In genomic region chr3:49879721-49880120, GRCh38 we compare ENCODE assay signal across 28 cellular contexts. TPM values are rescaled to one million over a fixed set of nuclear protein-coding genes. Genes with fewer than 3 reads are reported as not detected.
"Had no signal": no experiment of that assay in that cellular context is flagged by ENCODE, and none has a peak within 500 bp of the region (broad histone marks: within the 10 kb centered on the region; RNA-seq: fewer than 3 reads in every experiment).

No MANE protein-coding gene starts in this region.

- H3K27me3 Mint-ChIP-seq: dendritic cell treated with granulocyte-macrophage colony-stimulating factor and Interleukin-4, amounts not matched to agents 40 ng/mL and 50 ng/mL, for 4 days had no signal

- H3K4me3 Mint-ChIP-seq: dendritic cell treated with granulocyte-macrophage colony-stimulating factor and Interleukin-4, amounts not matched to agents 40 ng/mL and 50 ng/mL, for 4 days; effector memory CD8-positive, alpha-beta T cell; immature natural killer cell; memory B cell; mesothelial cell of epicardium; natural killer cell had no signal

- H3K27ac Mint-ChIP-seq: dendritic cell treated with granulocyte-macrophage colony-stimulating factor and Interleukin-4, amounts not matched to agents 40 ng/mL and 50 ng/mL, for 4 days; effector memory CD8-positive, alpha-beta T cell; immature natural killer cell; memory B cell; mesothelial cell of epicardium; natural killer cell had no signal

- DNase-seq: effector memory CD8-positive, alpha-beta T cell; gastrocnemius medialis; immature natural killer cell; left lung; lower lobe of right lung; natural killer cell; psoas muscle; retina; sigmoid colon; stimulated activated CD4-positive, alpha-beta T cell treated with anti-CD3 and anti-CD28 coated beads, Interleukin-12 subunit alpha, Interleukin-12 subunit beta, amount 100 ng/mL, for 4 hours; stimulated activated naive CD4-positive, alpha-beta T cell; stomach; substantia nigra; trophoblast cell had no signal

- H3K4me3 ChIP-seq: esophagus muscularis mucosa, gastrocnemius medialis, left lung, lower lobe of right lung, psoas muscle, sigmoid colon, skin epidermis, stomach, thoracic aorta had no signal

- H3K36me3 Mint-ChIP-seq: immature natural killer cell, memory B cell, mesothelial cell of epicardium, natural killer cell had no signal

- H3K27ac ChIP-seq: epithelial cell of prostate, esophagus muscularis mucosa, gastrocnemius medialis, left lung, lower lobe of right lung, neutrophil, psoas muscle, sigmoid colon, skin epidermis, stomach, thoracic aorta had no signal

- H3K4me1 ChIP-seq: left lung, sigmoid colon had no signal

- H3K9me3 ChIP-seq: esophagus muscularis mucosa, gastrocnemius medialis, left lung, lower lobe of right lung, neutrophil, psoas muscle, sigmoid colon, stomach, thoracic aorta had no signal

- H3K27me3 ChIP-seq: esophagus muscularis mucosa, gastrocnemius medialis, stomach had no signal

- H3K4me1 Mint-ChIP-seq: immature natural killer cell, memory B cell, mesothelial cell of epicardium, natural killer cell had no signal

- H3K36me3 ChIP-seq: esophagus muscularis mucosa, gastrocnemius medialis, left lung, lower lobe of right lung, neutrophil, sigmoid colon, stomach, thoracic aorta had no signal

- H3K9me3 Mint-ChIP-seq: dendritic cell treated with granulocyte-macrophage colony-stimulating factor and Interleukin-4, amounts not matched to agents 40 ng/mL and 50 ng/mL, for 4 days; effector memory CD8-positive, alpha-beta T cell; immature natural killer cell; memory B cell; mesothelial cell of epicardium; natural killer cell had no signal

- FAIRE-seq: colon, keratinocyte had no signal

RNA-seq across cellular contexts. Expression of gene CAMKV, which starts 10.0 kb away (rescaled TPM):
- total RNA-seq: fibroblast of villous mesenchyme, gastrocnemius medialis, left lung, lower lobe of right lung, mesothelial cell of epicardium, myocyte, natural killer cell, osteoblast, psoas muscle, sigmoid colon, thoracic aorta had no signal
- polyA plus RNA-seq: immature natural killer cell, keratinocyte, urinary bladder had no signal
